2 cellular contexts compared by ENCODE assay signal in genomic region chr19:42881279-42881678, GRCh38.
A peak's percentile ranks its signal among the peaks of the same experiment; 100 is the strongest.
TF ChIP-seq lines count a peak whose summit lies in the region.

No MANE protein-coding gene starts in this region.

TF ChIP-seq in A549, 52 proteins besides CTCF, POLR2A, EP300 and RAD21:
- TF ChIP-seq MAX (IDR thresholded peaks at IDR 0.05) = peak; percentile 90
- TF ChIP-seq SMC3 (IDR thresholded peaks at IDR 0.05) = peak; percentile 49
- TF ChIP-seq E2F6 (IDR thresholded peaks at IDR 0.05; ENCODE audit: borderline replicate concordance, low read depth) = peak; percentile 80

TF ChIP-seq in HepG2, 621 proteins besides CTCF, POLR2A, EP300 and RAD21:
- peak; percentile 97 for TF ChIP-seq MNT (IDR thresholded peaks at IDR 0.05)
- 0 out of 2 replicates have a peak, but pooled peaks have one; percentile 33 for TF ChIP-seq MAX (IDR thresholded peaks at IDR 0.05)
